Comparison of ENCODE assay signal across 29 cellular contexts in the genomic region with DNA sequence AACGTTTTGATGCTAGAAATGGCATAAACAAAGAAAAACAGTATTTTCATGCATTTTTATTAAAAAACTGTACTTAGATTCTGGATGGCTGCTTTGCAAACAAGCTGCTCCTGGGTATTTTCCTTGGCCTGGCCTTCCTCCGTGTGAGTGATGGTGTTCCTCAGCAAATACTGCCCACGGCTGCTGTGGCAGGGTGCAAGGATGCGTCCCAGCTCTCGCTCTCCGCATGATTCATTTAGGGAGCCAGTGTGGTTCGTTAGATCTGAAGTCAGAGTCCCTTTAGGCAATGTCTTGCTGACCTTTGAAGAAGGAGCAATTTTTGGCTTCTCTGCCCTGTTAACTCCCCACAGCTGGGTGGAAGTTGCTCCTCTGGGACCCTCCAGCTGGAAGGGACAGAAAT.
"Had no signal": no experiment of that assay in that cellular context is flagged by ENCODE, and none has a peak within 500 bp of the region (broad histone marks: within the 10 kb centered on the region; RNA-seq: fewer than 3 reads in every experiment).

No MANE protein-coding gene starts in this region.

- H3K36me3 ChIP-seq: esophagus muscularis mucosa, neutrophil, right lobe of liver, thyroid gland had no signal

- ATAC-seq: left lobe of liver; mucosa of descending colon; psoas muscle; right lobe of liver; stimulated activated naive CD8-positive, alpha-beta T cell treated with anti-CD3 and anti-CD28 coated beads, Interleukin-15, amount 100 ng/mL, for 72 hours had no signal

- H3K9me3 ChIP-seq: esophagus muscularis mucosa, mucosa of descending colon, neutrophil, psoas muscle, right lobe of liver, thyroid gland had no signal

- H3K27ac Mint-ChIP-seq: immature natural killer cell, memory B cell, mesothelial cell of epicardium had no signal

- H3K27me3 Mint-ChIP-seq: memory B cell; naive B cell; natural killer cell treated with Interleukin-12 subunit alpha and Interleukin-12 subunit beta and Interleukin-15 and Interleukin-18, amount 100 ng/mL, for 72 hours; stimulated activated naive CD8-positive, alpha-beta T cell treated with anti-CD3 and anti-CD28 coated beads, Interleukin-15, amount 100 ng/mL, for 72 hours had no signal

- H3K4me1 ChIP-seq: psoas muscle, right lobe of liver had no signal

- DNase-seq: dermis blood vessel endothelial cell; effector memory CD4-positive, alpha-beta T cell; hypothalamus; immature natural killer cell; islet precursor cell; mucosa of descending colon; naive B cell; psoas muscle; right lobe of liver; small intestine; stimulated activated CD4-positive, alpha-beta T cell treated with anti-CD3 and anti-CD28 coated beads, Interleukin-12 subunit alpha, Interleukin-12 subunit beta, amount 100 ng/mL, for 4 hours; stimulated activated CD4-positive, alpha-beta T cell treated with anti-CD3 and anti-CD28 coated beads, Interleukin-1b, Interleukin-23, amount 100 ng/mL, for 48 hours; stimulated activated CD4-positive, alpha-beta T cell treated with anti-CD3 and anti-CD28 coated beads, Interleukin-4, amount 100 ng/mL, for 1 hour; stimulated activated CD8-positive, alpha-beta memory T cell treated with anti-CD3 and anti-CD28 coated beads, Interleukin-4, amount 100 ng/mL, for 48 hours; stimulated activated naive CD4-positive, alpha-beta T cell; stimulated activated naive CD8-positive, alpha-beta T cell treated with anti-CD3 and anti-CD28 coated beads, Interleukin-15, amount 100 ng/mL, for 72 hours; thyroid gland; trophoblast cell had no signal

- H3K4me3 ChIP-seq: coronary artery, esophagus muscularis mucosa, lung, mucosa of descending colon, psoas muscle, right lobe of liver, thyroid gland had no signal

- H3K9me3 Mint-ChIP-seq: immature natural killer cell; memory B cell; mesothelial cell of epicardium; naive B cell; natural killer cell treated with Interleukin-12 subunit alpha and Interleukin-12 subunit beta and Interleukin-15 and Interleukin-18, amount 100 ng/mL, for 72 hours; neural crest cell; stimulated activated naive CD8-positive, alpha-beta T cell treated with anti-CD3 and anti-CD28 coated beads, Interleukin-15, amount 100 ng/mL, for 72 hours had no signal

- H3K27ac ChIP-seq: coronary artery, esophagus muscularis mucosa, neutrophil, psoas muscle, right lobe of liver, thyroid gland had no signal

- H3K4me3 Mint-ChIP-seq: immature natural killer cell; memory B cell; mesothelial cell of epicardium; naive B cell; natural killer cell treated with Interleukin-12 subunit alpha and Interleukin-12 subunit beta and Interleukin-15 and Interleukin-18, amount 100 ng/mL, for 72 hours; neural crest cell; stimulated activated naive CD8-positive, alpha-beta T cell treated with anti-CD3 and anti-CD28 coated beads, Interleukin-15, amount 100 ng/mL, for 72 hours had no signal

- H3K4me1 Mint-ChIP-seq: mesothelial cell of epicardium, neural crest cell had no signal

- H3K36me3 Mint-ChIP-seq: memory B cell; mesothelial cell of epicardium; naive B cell; natural killer cell treated with Interleukin-12 subunit alpha and Interleukin-12 subunit beta and Interleukin-15 and Interleukin-18, amount 100 ng/mL, for 72 hours had no signal

- FAIRE-seq: endothelial cell of umbilical vein, frontal cortex, small intestine had no signal

- H3K27me3 ChIP-seq: esophagus muscularis mucosa, neutrophil, right lobe of liver, thyroid gland had no signal
